In genomic region chr10:122139627-122140151, GRCh38 we compare ENCODE assay signal across 2 cellular contexts.
TF ChIP-seq lines count a peak whose summit lies in the region.

No MANE protein-coding gene starts in this region.

TF ChIP-seq in IMR-90, 13 proteins besides CTCF, POLR2A, EP300 and RAD21:
- TF ChIP-seq NFE2L2 (IDR thresholded peaks at IDR 0.05; ENCODE audit: low read depth, low read length) (no peak), SMC3 (IDR thresholded peaks at IDR 0.05; ENCODE audit: low read depth, low read length) (no peak)
TF ChIP-seq in IMR-90: peak in this region for 0.

TF ChIP-seq in K562, 482 proteins besides CTCF, POLR2A, EP300 and RAD21:
- 0 out of 2 replicates have a peak, but pooled peaks have one; percentile 20 for TF ChIP-seq CBFA2T3 (IDR thresholded peaks at IDR 0.05)
- no peak for TF ChIP-seq RBM15 (IDR thresholded peaks at IDR 0.05; ENCODE audit: insufficient read depth, low read length)
